In genomic region chr12:28622416-28622815, GRCh38 we compare ENCODE assay signal across 21 cellular contexts.
DNase-seq lines count a peak whose midpoint lies in the region; ATAC-seq, FAIRE-seq and TF ChIP-seq lines count a peak whose summit lies in the region.
"Had no signal": no experiment of that assay in that cellular context is flagged by ENCODE, and none has a peak within 500 bp of the region (broad histone marks: within the 10 kb centered on the region; RNA-seq: fewer than 3 reads in every experiment).

No MANE protein-coding gene starts in this region.

- peaks cover 0 to 13% of the 10 kb centered on the region in 2 donors for H3K27me3 Mint-ChIP-seq in natural killer cell treated with Interleukin-12 subunit alpha and Interleukin-12 subunit beta and Interleukin-15 and Interleukin-18, amount 100 ng/mL, for 72 hours

- H4K20me1 ChIP-seq in HepG2 (ENCODE audit: insufficient read depth, low read length), result no peaks in the 10 kb centered on the region
- H4K20me1 ChIP-seq: BLaER1 had no signal

- no peak for TF ChIP-seq RAD21 in HepG2 (CRISPR knock-in tag; IDR thresholded peaks at IDR 0.05)

- no peak for ATAC-seq in HepG2
- no peak for ATAC-seq in natural killer cell treated with Interleukin-12 subunit alpha and Interleukin-12 subunit beta and Interleukin-15 and Interleukin-18, amount 100 ng/mL, for 72 hours
- ATAC-seq in GM18909 (IDR thresholded peaks at IDR 0.05; ENCODE audit: poor library complexity, unreplicated experiment), result no peak
- ATAC-seq: GM12878, lower lobe of right lung, right cardiac atrium had no signal

- H3K4me3 Mint-ChIP-seq in natural killer cell treated with Interleukin-12 subunit alpha and Interleukin-12 subunit beta and Interleukin-15 and Interleukin-18, amount 100 ng/mL, for 72 hours, result no peak overlapping the region
- H3K4me3 Mint-ChIP-seq: H9, nephron had no signal

- H2AK5ac ChIP-seq in mesenchymal stem cell (ENCODE audit: low read length, severe bottlenecking), result no peak overlapping the region

- FAIRE-seq in HepG2 (lab: Jason Lieb, UNC), result no peak
- FAIRE-seq: GM12878 had no signal

- no peak overlapping the region for H3K18ac ChIP-seq in mesenchymal stem cell (ENCODE audit: low read depth in 1 of 2, low read length in 2 of 2)

- H2BK5ac ChIP-seq in mesenchymal stem cell (ENCODE audit: low read depth, low read length, poor library complexity, severe bottlenecking), result no peak overlapping the region

- no peaks in the 10 kb centered on the region for H3K79me2 ChIP-seq in HepG2 (ENCODE audit: insufficient read depth, low read length)

- no peaks in the 10 kb centered on the region for H3K9me3 Mint-ChIP-seq in natural killer cell treated with Interleukin-12 subunit alpha and Interleukin-12 subunit beta and Interleukin-15 and Interleukin-18, amount 100 ng/mL, for 72 hours
- H3K9me3 Mint-ChIP-seq: nephron had no signal

- no TSS peak for BruUV-seq in HepG2 (replicated peaks; lab: Mats Ljungman, UMichigan)

- H3K27me3 ChIP-seq in mesenchymal stem cell (ENCODE audit: control insufficient read depth in 1 of 2, insufficient read depth in 1 of 2, low read length in 2 of 2) (no peaks in the 10 kb centered on the region), HepG2 (ENCODE audit: control insufficient read depth in 1 of 2, insufficient read depth in 2 of 2, low read length in 2 of 2) (no peaks in the 10 kb centered on the region)
- H3K27me3 ChIP-seq: BLaER1, esophagus squamous epithelium had no signal

- no peaks in the 10 kb centered on the region for H3K79me1 ChIP-seq in mesenchymal stem cell (replicated peaks; ENCODE audit: low read length, poor library complexity, severe bottlenecking)

- DNase-seq in AG20443 (ENCODE audit: low spot score) (peak; percentile 23), NCI-H226 (peak; percentile 62), choroid plexus epithelial cell (ENCODE audit: low read depth) (peak; percentile 76), mesenchymal stem cell (peak; percentile 38), HepG2 (ENCODE audit: low spot score) (no peak)
- no peak for DNase-seq in natural killer cell treated with Interleukin-12 subunit alpha and Interleukin-12 subunit beta and Interleukin-15 and Interleukin-18, amount 100 ng/mL, for 72 hours (ENCODE audit: low spot score)
- no peak for DNase-seq in activated CD4-positive, alpha-beta T cell treated with anti-CD3 and anti-CD28 coated beads, Interleukin-2, amount 50 U/mL, for 1 hour
- DNase-seq: DND-41; esophagus squamous epithelium; H9; lower lobe of right lung; NCI-H1417 treated with DMSO at 0.1 percent for 48 hours; NCI-H446 treated with DMSO at 0.1 percent for 48 hours; right cardiac atrium; stimulated activated CD4-positive, alpha-beta T cell treated with anti-CD3 and anti-CD28 coated beads, Interleukin-4, amount 100 ng/mL, for 1 hour; trophoblast cell had no signal

- no peak overlapping the region for H2BK15ac ChIP-seq in mesenchymal stem cell (ENCODE audit: low read depth, poor library complexity, severe bottlenecking)

- H3K9ac ChIP-seq in mesenchymal stem cell (ENCODE audit: low read length), result no peak overlapping the region
- no peak overlapping the region for H3K9ac ChIP-seq in HepG2 (ENCODE audit: insufficient read depth, low read depth, low read length)
- H3K9ac ChIP-seq: BLaER1, KMS-11 had no signal

- CTCF ChIA-PET in HepG2 (lab: Yijun Ruan, JAX; ENCODE audit: low intra/inter-chr PET ratio, low total read pairs), result no interaction called here

- H3K27ac ChIP-seq in mesenchymal stem cell (ENCODE audit: low read length, poor library complexity, severe bottlenecking), result no peak overlapping the region
- no peak overlapping the region for H3K27ac ChIP-seq in HepG2 (ENCODE audit: extremely low read length, insufficient read depth, low read length)
- H3K27ac ChIP-seq: BLaER1, esophagus squamous epithelium, KMS-11, lower lobe of right lung had no signal

- WGBS in mesenchymal stem cell, result 83% methylated on average over 2 of the region's 3 CpGs
- WGBS in HepG2 (ENCODE audit: low lambda C conversion rate), result 8% methylated on average over 3 of the region's 3 CpGs

- no peak overlapping the region for H2BK12ac ChIP-seq in mesenchymal stem cell (ENCODE audit: low read length in 2 of 2)

- no peak overlapping the region for H2BK120ac ChIP-seq in mesenchymal stem cell (ENCODE audit: low read depth, low read length)

- H3K4me3 ChIP-seq in choroid plexus epithelial cell (ENCODE audit: low read depth, low read length), result no peak overlapping the region
- H3K4me3 ChIP-seq in mesenchymal stem cell (ENCODE audit: insufficient read depth in 1 of 2, low read depth in 1 of 2, low read length in 2 of 2), result no peak overlapping the region
- H3K4me3 ChIP-seq in HepG2 (replicated peaks in 1 of 3; ENCODE audit: insufficient read depth in 1 of 3, low read depth in 2 of 3, low read length in 3 of 3), result no peak overlapping the region
- H3K4me3 ChIP-seq: BLaER1, esophagus squamous epithelium, GM12878, lower lobe of right lung had no signal

- POLR2A ChIA-PET in HepG2 (lab: Yijun Ruan, JAX), result no interaction called here

- H3K4me1 Mint-ChIP-seq in natural killer cell treated with Interleukin-12 subunit alpha and Interleukin-12 subunit beta and Interleukin-15 and Interleukin-18, amount 100 ng/mL, for 72 hours (ENCODE audit: low read depth in 2 of 2), result no peaks in the 10 kb centered on the region
- H3K4me1 Mint-ChIP-seq: nephron had no signal

- H3K4me1 ChIP-seq in mesenchymal stem cell (ENCODE audit: control insufficient read depth, insufficient read depth, low read depth, low read length), result no peaks in the 10 kb centered on the region
- H3K4me1 ChIP-seq in HepG2 (ENCODE audit: insufficient read depth, low read length), result no peaks in the 10 kb centered on the region
- H3K4me1 ChIP-seq: BLaER1, esophagus squamous epithelium, lower lobe of right lung had no signal

- TF ChIP-seq POLR2A in HepG2 (IDR thresholded peaks at IDR 0.05; ENCODE audit: insufficient read depth in 1 of 2, low read depth in 2 of 2, low read length in 2 of 2), result no peak

- H3K14ac ChIP-seq in mesenchymal stem cell (ENCODE audit: low read length in 2 of 2), result no peak overlapping the region

- H3K36me3 ChIP-seq in mesenchymal stem cell (ENCODE audit: control insufficient read depth in 1 of 2, insufficient read depth in 2 of 2, low read depth in 1 of 2, low read length in 2 of 2) (no peaks in the 10 kb centered on the region), HepG2 (replicated peaks in 1 of 2; ENCODE audit: control insufficient read depth in 1 of 2, insufficient read depth in 2 of 2, low read length in 2 of 2) (no peaks in the 10 kb centered on the region)
- H3K36me3 ChIP-seq: BLaER1, esophagus squamous epithelium, lower lobe of right lung had no signal

- TF ChIP-seq EP300 in HepG2 (IDR thresholded peaks at IDR 0.05; ENCODE audit: low read depth in 2 of 2, low read length in 2 of 2) (no peak), HepG2 (CRISPR knock-in tag; IDR thresholded peaks at IDR 0.05; ENCODE audit: borderline replicate concordance) (no peak)

- TF ChIP-seq CTCF in choroid plexus epithelial cell (conservative IDR thresholded peaks at IDR 0.05; ENCODE audit: low read depth, low read length), result no peak
- no peak for TF ChIP-seq CTCF in HepG2 (CRISPR knock-in tag; IDR thresholded peaks at IDR 0.05)

- H3K9me3 ChIP-seq in mesenchymal stem cell (ENCODE audit: control insufficient read depth, low read length), result peaks cover 5% of the 10 kb centered on the region
- no peaks in the 10 kb centered on the region for H3K9me3 ChIP-seq in HepG2 (ENCODE audit: low read length)
- H3K9me3 ChIP-seq: BLaER1, esophagus squamous epithelium, lower lobe of right lung had no signal

- H3K4ac ChIP-seq in mesenchymal stem cell (ENCODE audit: low read depth in 1 of 2, low read length in 2 of 2), result no peak overlapping the region

- H4K8ac ChIP-seq in mesenchymal stem cell (ENCODE audit: low read length), result no peak overlapping the region

- no peaks in the 10 kb centered on the region for H3K36me3 Mint-ChIP-seq in natural killer cell treated with Interleukin-12 subunit alpha and Interleukin-12 subunit beta and Interleukin-15 and Interleukin-18, amount 100 ng/mL, for 72 hours

- no peak overlapping the region for H3K23ac ChIP-seq in mesenchymal stem cell (ENCODE audit: low read length in 2 of 2)

- intact Hi-C loops in HepG2 (cut with micrococcal nuclease; ENCODE audit: unreplicated experiment), result no loop called here

- H3K27ac Mint-ChIP-seq in natural killer cell treated with Interleukin-12 subunit alpha and Interleukin-12 subunit beta and Interleukin-15 and Interleukin-18, amount 100 ng/mL, for 72 hours, result no peak overlapping the region
- H3K27ac Mint-ChIP-seq: H9, nephron had no signal

- H4K91ac ChIP-seq in mesenchymal stem cell (ENCODE audit: low read length), result no peak overlapping the region

- H3K4me2 ChIP-seq in mesenchymal stem cell (ENCODE audit: low read length, poor library complexity, severe bottlenecking), result no peak overlapping the region
- no peak overlapping the region for H3K4me2 ChIP-seq in HepG2 (ENCODE audit: low read depth, low read length)
- H3K4me2 ChIP-seq: BLaER1, KMS-11 had no signal

- H2AFZ ChIP-seq in mesenchymal stem cell (ENCODE audit: low read depth, low read length), result no peak overlapping the region
- H2AFZ ChIP-seq in HepG2 (ENCODE audit: low read length), result no peak overlapping the region

- in situ Hi-C loops in HepG2 (cut with HindIII; ENCODE audit: extremely low pct_ligation_motif_present, low pct_unique_long_range_greater_than_20kb), result no loop called here

TF ChIP-seq in HepG2, 621 proteins besides CTCF, POLR2A, EP300 and RAD21 (continues in another document):
- TF ChIP-seq ZNF777 (CRISPR knock-in tag; IDR thresholded peaks at IDR 0.05) (no peak), ZNF563 (CRISPR knock-in tag; IDR thresholded peaks at IDR 0.05) (no peak), MIER3 (CRISPR knock-in tag; IDR thresholded peaks at IDR 0.05; ENCODE audit: borderline replicate concordance) (no peak), GATAD1 (CRISPR knock-in tag; IDR thresholded peaks at IDR 0.05) (no peak), YEATS2 (CRISPR knock-in tag; IDR thresholded peaks at IDR 0.05; ENCODE audit: borderline replicate concordance) (no peak), TBL1XR1 (IDR thresholded peaks at IDR 0.05; ENCODE audit: borderline replicate concordance, low read length, partially characterized antibody) (no peak), MBNL3 (CRISPR knock-in tag; conservative IDR thresholded peaks at IDR 0.05) (no peak), ATF3 (CRISPR knock-in tag; IDR thresholded peaks at IDR 0.05) (no peak), ZNF597 (CRISPR knock-in tag; IDR thresholded peaks at IDR 0.05) (no peak)

Comparison
In these comparisons a context has a peak if more than half of its experiments do, and no peak if none do; other contexts are left out.
1. DNase-seq: peak in AG20443 (single experiment), NCI-H226 (single experiment), choroid plexus epithelial cell (single experiment) and mesenchymal stem cell (single experiment); none in HepG2 (single experiment), natural killer cell treated with Interleukin-12 subunit alpha and Interleukin-12 subunit beta and Interleukin-15 and Interleukin-18, amount 100 ng/mL, for 72 hours (single experiment) and activated CD4-positive, alpha-beta T cell treated with anti-CD3 and anti-CD28 coated beads, Interleukin-2, amount 50 U/mL, for 1 hour (single experiment).